In genomic region chr7:99525713-99526440, GRCh38 we compare ENCODE assay signal across 9 cellular contexts. TPM values are rescaled to one million over a fixed set of nuclear protein-coding genes. Genes with fewer than 3 reads are reported as not detected.
A peak's percentile ranks its signal among the peaks of the same experiment; 100 is the strongest.
DNase-seq lines count a peak whose midpoint lies in the region; ATAC-seq and TF ChIP-seq lines count a peak whose summit lies in the region.
"Had no signal": no experiment of that assay in that cellular context is flagged by ENCODE, and none has a peak within 500 bp of the region (broad histone marks: within the 10 kb centered on the region; RNA-seq: fewer than 3 reads in every experiment).

No MANE protein-coding gene starts in this region.

- DNase-seq in AG09319 (ENCODE audit: extremely low read depth, low read depth) (no peak), GM23338 (ENCODE audit: low spot score) (peak; percentile 54), left colon (peak in 1 of 2 donors; percentile 28), lower lobe of right lung (no peak), cerebellum (ENCODE audit: low spot score) (no peak), retina (no peak)
- DNase-seq in activated CD4-positive, alpha-beta T cell treated with anti-CD3 and anti-CD28 coated beads, Interleukin-2, amount 10 ng/mL, durations not matched to agents 24 days and 14 days, result peak; percentile 61
- DNase-seq in stimulated activated naive B cell treated with anti-CD40 and anti-IgM and Interleukin-4, amounts not matched to agents 10 μg/mL and 1 μg/mL and 100 μg/mL, for 72 hours, result no peak

- H3K4me2 ChIP-seq in GM23338, result no peak overlapping the region

- ATAC-seq in GM23338 (peak; percentile 68), left colon (peak; percentile 65), lower lobe of right lung (no peak)
- ATAC-seq in stimulated activated naive B cell treated with anti-CD40 and anti-IgM and Interleukin-4, amounts not matched to agents 10 μg/mL and 1 μg/mL and 100 μg/mL, for 72 hours (replicated peaks), result no peak

- H3K4me1 ChIP-seq in GM23338 (ENCODE audit: insufficient read depth) (no peaks in the 10 kb centered on the region), lower lobe of right lung (no peaks in the 10 kb centered on the region)
- H3K4me1 ChIP-seq: tibial nerve had no signal

- H3F3A ChIP-seq in GM23338 (replicated peaks; ENCODE audit: low read depth), result peaks cover 2% of the 10 kb centered on the region; the same call in 1 of the 2 replicates

- no peak overlapping the region for H3K4me3 ChIP-seq in GM23338
- H3K4me3 ChIP-seq in lower lobe of right lung, result no peak overlapping the region
- H3K4me3 ChIP-seq: tibial nerve had no signal

- H3K27me3 ChIP-seq in GM23338 (ENCODE audit: insufficient read depth) (no peaks in the 10 kb centered on the region), lower lobe of right lung (ENCODE audit: low read depth) (no peaks in the 10 kb centered on the region)
- H3K27me3 ChIP-seq: tibial nerve had no signal

- H4K20me1 ChIP-seq in GM23338 (replicated peaks; ENCODE audit: insufficient read depth), result no peaks in the 10 kb centered on the region; the same call in 1 of the 2 replicates

- TF ChIP-seq CTCF in AG09319 (IDR thresholded peaks at IDR 0.05; ENCODE audit: low read depth, low read length) (peak; percentile 13), GM23338 (conservative IDR thresholded peaks at IDR 0.05; ENCODE audit: low read depth in 2 of 2) (peak; percentile 63 to 79), lower lobe of right lung (IDR thresholded peaks at IDR 0.05) (no peak)

- H3K4me3 Mint-ChIP-seq in GM23338, result no peak overlapping the region
- no peak overlapping the region for H3K4me3 Mint-ChIP-seq in activated CD4-positive, alpha-beta T cell treated with anti-CD3 and anti-CD28 coated beads, Interleukin-2, amount 10 ng/mL, durations not matched to agents 24 days and 14 days
- H3K4me3 Mint-ChIP-seq in stimulated activated naive B cell treated with anti-CD40 and anti-IgM and Interleukin-4, amounts not matched to agents 10 μg/mL and 1 μg/mL and 100 μg/mL, for 72 hours, result no peak overlapping the region

- H3K79me2 ChIP-seq in GM23338 (replicated peaks; ENCODE audit: insufficient read depth), result no peaks in the 10 kb centered on the region

- intact Hi-C loops in activated CD4-positive, alpha-beta T cell treated with anti-CD3 and anti-CD28 coated beads, Interleukin-2, amount 10 ng/mL, durations not matched to agents 24 days and 14 days (cut with micrococcal nuclease), result no loop called here
- intact Hi-C loops in left colon (cut with DNase I, micrococcal nuclease), result no loop called here
- intact Hi-C loops in lower lobe of right lung (cut with DNase I), result no loop called here

- H3K36me3 Mint-ChIP-seq in GM23338 (ENCODE audit: low read depth), result peaks cover 66% of the 10 kb centered on the region
- H3K36me3 Mint-ChIP-seq in activated CD4-positive, alpha-beta T cell treated with anti-CD3 and anti-CD28 coated beads, Interleukin-2, amount 10 ng/mL, durations not matched to agents 24 days and 14 days (ENCODE audit: low read depth), result peaks cover 75% of the 10 kb centered on the region
- H3K36me3 Mint-ChIP-seq in stimulated activated naive B cell treated with anti-CD40 and anti-IgM and Interleukin-4, amounts not matched to agents 10 μg/mL and 1 μg/mL and 100 μg/mL, for 72 hours, result peaks cover 52 to 66% of the 10 kb centered on the region in 2 donors

- H2AFZ ChIP-seq in GM23338, result no peak overlapping the region

- H3K9me3 Mint-ChIP-seq in GM23338, result peaks cover 35% of the 10 kb centered on the region
- H3K9me3 Mint-ChIP-seq in activated CD4-positive, alpha-beta T cell treated with anti-CD3 and anti-CD28 coated beads, Interleukin-2, amount 10 ng/mL, durations not matched to agents 24 days and 14 days, result peaks cover 7% of the 10 kb centered on the region
- H3K9me3 Mint-ChIP-seq in stimulated activated naive B cell treated with anti-CD40 and anti-IgM and Interleukin-4, amounts not matched to agents 10 μg/mL and 1 μg/mL and 100 μg/mL, for 72 hours, result peaks cover 8 to 11% of the 10 kb centered on the region in 2 donors

- H3K27ac ChIP-seq in GM23338 (ENCODE audit: low read depth) (no peak overlapping the region), lower lobe of right lung (no peak overlapping the region)
- H3K27ac ChIP-seq: tibial nerve had no signal

- H3K9me3 ChIP-seq in lower lobe of right lung, result peaks cover 14% of the 10 kb centered on the region

- peaks cover 17% of the 10 kb centered on the region for H3K27me3 Mint-ChIP-seq in GM23338 (ENCODE audit: insufficient read depth, low read depth, poor library complexity)
- no peaks in the 10 kb centered on the region for H3K27me3 Mint-ChIP-seq in activated CD4-positive, alpha-beta T cell treated with anti-CD3 and anti-CD28 coated beads, Interleukin-2, amount 10 ng/mL, durations not matched to agents 24 days and 14 days
- H3K27me3 Mint-ChIP-seq in stimulated activated naive B cell treated with anti-CD40 and anti-IgM and Interleukin-4, amounts not matched to agents 10 μg/mL and 1 μg/mL and 100 μg/mL, for 72 hours, result no peaks in the 10 kb centered on the region

- peaks cover 6% of the 10 kb centered on the region; the same call in 1 of the 2 replicates for H3K9me2 ChIP-seq in GM23338 (ENCODE audit: insufficient read depth)

- H3K36me3 ChIP-seq in GM23338 (ENCODE audit: insufficient read depth), result peaks cover 20% of the 10 kb centered on the region
- H3K36me3 ChIP-seq in lower lobe of right lung, result peaks cover 79% of the 10 kb centered on the region

- H3K4me1 Mint-ChIP-seq in GM23338, result no peaks in the 10 kb centered on the region
- peaks cover 1% of the 10 kb centered on the region for H3K4me1 Mint-ChIP-seq in activated CD4-positive, alpha-beta T cell treated with anti-CD3 and anti-CD28 coated beads, Interleukin-2, amount 10 ng/mL, durations not matched to agents 24 days and 14 days
- H3K4me1 Mint-ChIP-seq in stimulated activated naive B cell treated with anti-CD40 and anti-IgM and Interleukin-4, amounts not matched to agents 10 μg/mL and 1 μg/mL and 100 μg/mL, for 72 hours, result peaks cover 0 to 2% of the 10 kb centered on the region in 2 donors

- H3K27ac Mint-ChIP-seq in GM23338, result no peak overlapping the region
- H3K27ac Mint-ChIP-seq in activated CD4-positive, alpha-beta T cell treated with anti-CD3 and anti-CD28 coated beads, Interleukin-2, amount 10 ng/mL, durations not matched to agents 24 days and 14 days, result no peak overlapping the region
- H3K27ac Mint-ChIP-seq in stimulated activated naive B cell treated with anti-CD40 and anti-IgM and Interleukin-4, amounts not matched to agents 10 μg/mL and 1 μg/mL and 100 μg/mL, for 72 hours, result no peak overlapping the region

TF ChIP-seq in GM23338, 12 proteins besides CTCF, POLR2A, EP300 and RAD21:
- no peak for TF ChIP-seq CREB1 (CRISPR knock-in tag; IDR thresholded peaks at IDR 0.05; ENCODE audit: low read depth)

RNA-seq across cellular contexts. Expression of gene ZKSCAN5, which starts 21.4 kb away (rescaled TPM):
- 10.2 and 13.4 TPM in 2 replicates for total RNA-seq in GM23338 (2014; rRNA removed; shearing (Covaris generic))
- 4.6 and 4.9 TPM in 2 replicates for polyA plus RNA-seq in GM23338 (2016; fragmentation: Nextera tagmentation; extraction: Ambion mirVana)
- 7.2 TPM in 2 replicates for total RNA-seq in activated CD4-positive, alpha-beta T cell treated with anti-CD3 and anti-CD28 coated beads, Interleukin-2, amount 10 ng/mL, durations not matched to agents 24 days and 14 days
- 1 to 10 TPM; 5.2 to 5.9 TPM for total RNA-seq in left colon
- 6.2 TPM for total RNA-seq in lower lobe of right lung
- 16.7 TPM for total RNA-seq in cerebellum

RNA-seq across cellular contexts. Expression of gene ZNF394, which starts 25.8 kb away (rescaled TPM):
- total RNA-seq in GM23338 (2014; rRNA removed; shearing (Covaris generic)), result 26.9 and 29.2 TPM in 2 replicates
- polyA plus RNA-seq in GM23338 (2016; fragmentation: Nextera tagmentation; extraction: Ambion mirVana), result 11.4 and 12.6 TPM in 2 replicates
- total RNA-seq in activated CD4-positive, alpha-beta T cell treated with anti-CD3 and anti-CD28 coated beads, Interleukin-2, amount 10 ng/mL, durations not matched to agents 24 days and 14 days, result 38.1 and 38.7 TPM in 2 replicates
- 10 to 100 TPM; 32.0 to 37.2 TPM for total RNA-seq in left colon
- total RNA-seq in lower lobe of right lung, result 32.9 TPM
- 23.7 TPM for total RNA-seq in cerebellum

RNA-seq across cellular contexts. Expression of gene FAM200A, which starts 26.0 kb away (rescaled TPM):
- total RNA-seq in GM23338 (2014; rRNA removed; shearing (Covaris generic)), result 7.9 and 10.2 TPM in 2 replicates
- polyA plus RNA-seq in GM23338 (2016; fragmentation: Nextera tagmentation; extraction: Ambion mirVana), result 4.9 and 7.7 TPM in 2 replicates
- total RNA-seq in activated CD4-positive, alpha-beta T cell treated with anti-CD3 and anti-CD28 coated beads, Interleukin-2, amount 10 ng/mL, durations not matched to agents 24 days and 14 days, result 4.7 and 5.8 TPM in 2 replicates
- total RNA-seq in left colon (1 to 10 TPM; 3.7 to 4.0 TPM), lower lobe of right lung (6.7 TPM), cerebellum (14.3 TPM)

RNA-seq across cellular contexts. Expression of gene ZNF655, which starts 32.6 kb away (rescaled TPM):
- 55.8 and 61.3 TPM in 2 replicates for total RNA-seq in GM23338 (2014; rRNA removed; shearing (Covaris generic))
- 20.6 and 21.7 TPM in 2 replicates for polyA plus RNA-seq in GM23338 (2016; fragmentation: Nextera tagmentation; extraction: Ambion mirVana)
- 76.2 and 76.4 TPM in 2 replicates for total RNA-seq in activated CD4-positive, alpha-beta T cell treated with anti-CD3 and anti-CD28 coated beads, Interleukin-2, amount 10 ng/mL, durations not matched to agents 24 days and 14 days
- total RNA-seq in left colon (10 to 100 TPM; 69.9 to 71.7 TPM), lower lobe of right lung (71.6 TPM), cerebellum (127 TPM)

RNA-seq across cellular contexts. Expression of gene ZNF789, which starts 53.2 kb away (rescaled TPM):
- total RNA-seq in GM23338 (2014; rRNA removed; shearing (Covaris generic)), result 13.8 and 14.2 TPM in 2 replicates
- polyA plus RNA-seq in GM23338 (2016; fragmentation: Nextera tagmentation; extraction: Ambion mirVana), result 9.0 and 11.2 TPM in 2 replicates
- 22.6 and 23.6 TPM in 2 replicates for total RNA-seq in activated CD4-positive, alpha-beta T cell treated with anti-CD3 and anti-CD28 coated beads, Interleukin-2, amount 10 ng/mL, durations not matched to agents 24 days and 14 days
- total RNA-seq in left colon (10 to 100 TPM; 15.4 to 25.5 TPM), lower lobe of right lung (11.1 TPM), cerebellum (32.8 TPM)

Comparison
In these comparisons a context has a peak if more than half of its experiments do, and no peak if none do; other contexts are left out.
1. DNase-seq: peak in GM23338 (single experiment) and activated CD4-positive, alpha-beta T cell treated with anti-CD3 and anti-CD28 coated beads, Interleukin-2, amount 10 ng/mL, durations not matched to agents 24 days and 14 days (single experiment); none in AG09319 (single experiment), lower lobe of right lung (single experiment), stimulated activated naive B cell treated with anti-CD40 and anti-IgM and Interleukin-4, amounts not matched to agents 10 μg/mL and 1 μg/mL and 100 μg/mL, for 72 hours (single experiment), cerebellum (single experiment) and retina (single experiment).
2. ATAC-seq: peak in GM23338 (single experiment) and left colon (single experiment); none in lower lobe of right lung (0 of 2) and stimulated activated naive B cell treated with anti-CD40 and anti-IgM and Interleukin-4, amounts not matched to agents 10 μg/mL and 1 μg/mL and 100 μg/mL, for 72 hours (0 of 2).